ENCODE assay signal across 11 cellular contexts in genomic region chr11:128524172-128524571, GRCh38.
A peak's percentile ranks its signal among the peaks of the same experiment; 100 is the strongest.
DNase-seq lines count a peak whose midpoint lies in the region; ATAC-seq and TF ChIP-seq lines count a peak whose summit lies in the region.
"Had no signal": no experiment of that assay in that cellular context is flagged by ENCODE, and none has a peak within 500 bp of the region (broad histone marks: within the 10 kb centered on the region; RNA-seq: fewer than 3 reads in every experiment).

No MANE protein-coding gene starts in this region.

- no peak for DNase-seq in Caco-2
- DNase-seq in PC-9, result no peak
- no peak for DNase-seq in psoas muscle
- DNase-seq in SHP77 (lab: John Stamatoyannopoulos, UW), result no peak
- no peak for DNase-seq in COLO829 (ENCODE audit: low spot score)
- no peak for DNase-seq in HPDE6-E6E7 (ENCODE audit: extremely low spot score)
- DNase-seq: activated CD8-positive, alpha-beta memory T cell treated with anti-CD3 and anti-CD28 coated beads for 24 hours; NCI-H187 had no signal

- TF ChIP-seq CTCF in Caco-2 (IDR thresholded peaks at IDR 0.05; ENCODE audit: insufficient read depth in 1 of 2, low read depth in 1 of 2, low read length in 1 of 2, severe bottlenecking in 1 of 2, unreplicated experiment in 1 of 2) (no peak), PC-9 (conservative IDR thresholded peaks at IDR 0.05) (no peak), psoas muscle (IDR thresholded peaks at IDR 0.05) (no peak)

- H3K4me3 ChIP-seq in Caco-2 (ENCODE audit: low read depth, low read length) (no peak overlapping the region), PC-9 (no peak overlapping the region), psoas muscle (no peak overlapping the region)
- H3K4me3 ChIP-seq: coronary artery had no signal

- H3K4me1 Mint-ChIP-seq in Caco-2 (ENCODE audit: low read depth, unreplicated experiment), result peaks cover 9% of the 10 kb centered on the region
- peaks cover 44% of the 10 kb centered on the region for H3K4me1 Mint-ChIP-seq in dendritic cell treated with granulocyte-macrophage colony-stimulating factor and Interleukin-4, amounts not matched to agents 40 ng/mL and 50 ng/mL, for 4 days (ENCODE audit: low read depth)

- WGBS in psoas muscle, 3 donors, result 91 to 92% (median 91%) methylated on average over 4 of the region's 4 CpGs

- H3F3A ChIP-seq in PC-9 (ENCODE audit: insufficient read depth, low read depth), result peaks cover 11% of the 10 kb centered on the region

- H2AFZ ChIP-seq in PC-9, result no peak overlapping the region

- peaks cover 27% of the 10 kb centered on the region for H3K79me2 ChIP-seq in PC-9 (ENCODE audit: low read depth)

- no peak overlapping the region for H3K27ac Mint-ChIP-seq in Caco-2 (ENCODE audit: unreplicated experiment)
- H3K27ac Mint-ChIP-seq in dendritic cell treated with granulocyte-macrophage colony-stimulating factor and Interleukin-4, amounts not matched to agents 40 ng/mL and 50 ng/mL, for 4 days, result peak overlapping the region; percentile 88

- H3K27me3 Mint-ChIP-seq in Caco-2 (ENCODE audit: insufficient read depth, unreplicated experiment), result peaks cover 37% of the 10 kb centered on the region
- H3K27me3 Mint-ChIP-seq in dendritic cell treated with granulocyte-macrophage colony-stimulating factor and Interleukin-4, amounts not matched to agents 40 ng/mL and 50 ng/mL, for 4 days, result peaks cover 14% of the 10 kb centered on the region

- H4K20me1 ChIP-seq in PC-9 (ENCODE audit: insufficient read depth), result no peaks in the 10 kb centered on the region

- ATAC-seq in psoas muscle, result no peak

- H3K4me3 Mint-ChIP-seq in Caco-2 (ENCODE audit: unreplicated experiment), result peak overlapping the region; percentile 2
- H3K4me3 Mint-ChIP-seq in dendritic cell treated with granulocyte-macrophage colony-stimulating factor and Interleukin-4, amounts not matched to agents 40 ng/mL and 50 ng/mL, for 4 days, result no peak overlapping the region

- peaks cover 1% of the 10 kb centered on the region; the same call in 1 of the 2 replicates for H3K27me3 ChIP-seq in Caco-2 (replicated peaks; ENCODE audit: control insufficient read depth, insufficient read depth, low read length)
- H3K27me3 ChIP-seq in PC-9 (ENCODE audit: insufficient read depth, low read depth), result no peaks in the 10 kb centered on the region
- no peaks in the 10 kb centered on the region for H3K27me3 ChIP-seq in psoas muscle (ENCODE audit: insufficient read depth in 3 of 3, low read length in 2 of 3)
- H3K27me3 ChIP-seq: neutrophil had no signal

- H3K9me3 ChIP-seq in Caco-2 (no peaks in the 10 kb centered on the region), PC-9 (ENCODE audit: insufficient read depth, low read depth) (no peaks in the 10 kb centered on the region), psoas muscle (no peaks in the 10 kb centered on the region)
- H3K9me3 ChIP-seq: neutrophil had no signal

- peak overlapping the region; percentile 73; the same call in 1 of the 2 replicates for H3K4me2 ChIP-seq in PC-9

- BruUV-seq in Caco-2 (replicated peaks; lab: Mats Ljungman, UMichigan), result no TSS peak
- no TSS peak for BruUV-seq in PC-9 (replicated peaks; lab: Mats Ljungman, UMichigan)

- no peaks in the 10 kb centered on the region for H3K9me2 ChIP-seq in PC-9 (ENCODE audit: insufficient read depth)

- POLR2A ChIA-PET in Caco-2 (lab: Charles Lee), result no interaction called here
- POLR2A ChIA-PET in PC-9 (lab: Charles Lee; ENCODE audit: unreplicated experiment), result no interaction called here

- peak overlapping the region; percentile 89 for H3K27ac ChIP-seq in PC-9
- peak overlapping the region; percentile 93 for H3K27ac ChIP-seq in psoas muscle

- CTCF ChIA-PET in Caco-2 (lab: Charles Lee) (no interaction called here), PC-9 (lab: Charles Lee) (no interaction called here)

- H3K9me3 Mint-ChIP-seq in Caco-2 (ENCODE audit: unreplicated experiment), result no peaks in the 10 kb centered on the region
- H3K9me3 Mint-ChIP-seq in dendritic cell treated with granulocyte-macrophage colony-stimulating factor and Interleukin-4, amounts not matched to agents 40 ng/mL and 50 ng/mL, for 4 days, result no peaks in the 10 kb centered on the region

- intact Hi-C loops in Caco-2 (cut with micrococcal nuclease; ENCODE audit: unreplicated experiment), result no loop called here
- intact Hi-C loops in PC-9 (cut with micrococcal nuclease; ENCODE audit: unreplicated experiment), result loop anchor here (5.0 kb wide), 2 partner anchors 232 to 662 kb away; no protein-coding TSS in a partner anchor
- intact Hi-C loops in dendritic cell treated with granulocyte-macrophage colony-stimulating factor and Interleukin-4, amounts not matched to agents 40 ng/mL and 50 ng/mL, for 4 days (cut with micrococcal nuclease), result loop anchor here (5.0 kb wide), 1 partner anchor 103 kb away; no protein-coding TSS in a partner anchor
- intact Hi-C loops in psoas muscle (cut with DNase I), result no loop called here

- no peaks in the 10 kb centered on the region for H3K36me3 Mint-ChIP-seq in Caco-2 (ENCODE audit: insufficient read depth, unreplicated experiment)
- H3K36me3 Mint-ChIP-seq in dendritic cell treated with granulocyte-macrophage colony-stimulating factor and Interleukin-4, amounts not matched to agents 40 ng/mL and 50 ng/mL, for 4 days (ENCODE audit: low read depth), result no peaks in the 10 kb centered on the region

- H3K4me1 ChIP-seq in Caco-2 (peaks cover 7% of the 10 kb centered on the region; the same call in 1 of the 2 replicates), PC-9 (replicated peaks; ENCODE audit: insufficient read depth) (peaks cover 57% of the 10 kb centered on the region), psoas muscle (peaks cover 18% of the 10 kb centered on the region)

- H3K36me3 ChIP-seq in Caco-2 (ENCODE audit: control insufficient read depth, insufficient read depth, low read length), result no peaks in the 10 kb centered on the region
- no peaks in the 10 kb centered on the region for H3K36me3 ChIP-seq in PC-9 (ENCODE audit: low read depth)
- H3K36me3 ChIP-seq in psoas muscle (ENCODE audit: insufficient read depth in 1 of 2, low read depth in 1 of 2), result no peaks in the 10 kb centered on the region
- H3K36me3 ChIP-seq: neutrophil had no signal

Comparison
In these comparisons a context has a peak if more than half of its experiments do, and no peak if none do; other contexts are left out.
1. intact Hi-C loops: an anchor here in PC-9 (5.0 kb wide) and dendritic cell treated with granulocyte-macrophage colony-stimulating factor and Interleukin-4, amounts not matched to agents 40 ng/mL and 50 ng/mL, for 4 days (5.0 kb wide); none called in Caco-2 and psoas muscle.